ENCODE assay signal across 30 cellular contexts in the genomic region with DNA sequence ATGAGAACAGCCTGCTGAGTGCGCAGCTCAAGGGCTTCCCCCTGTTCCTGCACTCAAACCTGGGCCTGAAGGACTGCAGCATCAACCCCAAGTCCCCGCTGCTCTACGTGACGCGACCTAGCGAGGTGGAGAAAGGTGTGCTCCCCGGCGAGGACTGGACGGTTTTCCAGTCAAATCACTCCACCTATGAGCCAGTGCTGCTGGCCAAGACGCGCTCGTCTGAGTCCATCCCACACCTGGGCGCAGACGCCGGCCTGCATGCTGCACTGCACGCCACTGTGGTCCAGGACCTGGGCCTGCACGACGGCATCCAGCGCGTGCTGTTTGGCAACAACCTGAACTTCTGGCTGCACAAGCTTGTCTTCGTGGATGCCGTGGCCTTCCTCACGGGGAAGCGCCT.
"Had no signal": no experiment of that assay in that cellular context is flagged by ENCODE, and none has a peak within 500 bp of the region (broad histone marks: within the 10 kb centered on the region; RNA-seq: fewer than 3 reads in every experiment).

No MANE protein-coding gene starts in this region.

- H3K36me3 Mint-ChIP-seq: activated naive CD4-positive, alpha-beta T cell treated with anti-CD3 and anti-CD28 coated beads, Interleukin-2, amount 50 U/mL, for 24 hours; activated naive CD8-positive, alpha-beta T cell treated with anti-CD3 and anti-CD28 coated beads, Interleukin-2, amount 10 ng/mL, durations not matched to agents 7 days and 5 days had no signal

- H3K4me2 ChIP-seq: PC-9 had no signal

- H2AFZ ChIP-seq: PC-9 had no signal

- H3K27ac Mint-ChIP-seq: activated CD4-positive, alpha-beta T cell treated with anti-CD3 and anti-CD28 coated beads for 36 hours; activated CD4-positive, alpha-beta T cell treated with anti-CD3 and anti-CD28 coated beads, Interleukin-2, amount 10 ng/mL, durations not matched to agents 7 days and 5 days; activated CD8-positive, alpha-beta T cell treated with anti-CD3 and anti-CD28 coated beads, Interleukin-2, amount 10 ng/mL, durations not matched to agents 7 days and 5 days; activated naive CD4-positive, alpha-beta T cell treated with anti-CD3 and anti-CD28 coated beads, Interleukin-2, amount 50 U/mL, for 24 hours; activated naive CD8-positive, alpha-beta T cell treated with anti-CD3 and anti-CD28 coated beads, Interleukin-2, amount 10 ng/mL, durations not matched to agents 7 days and 5 days; activated T-cell treated with anti-CD3 and anti-CD28 coated beads, Interleukin-2, amount 50 U/mL, for 24 hours; activated T-helper 2 cell treated with anti-CD3 and anti-CD28 coated beads, Interferon-gamma antibody, Interleukin-2, Interleukin-4, amounts not matched to agents 10 μg/mL and 5 μg/mL and 100 μg/mL, durations not matched to agents 14 hours and 24 hours and 36 hours had no signal

- H3K27me3 Mint-ChIP-seq: activated CD4-positive, alpha-beta T cell treated with anti-CD3 and anti-CD28 coated beads for 36 hours; activated CD4-positive, alpha-beta T cell treated with anti-CD3 and anti-CD28 coated beads, Interleukin-2, amount 10 ng/mL, durations not matched to agents 7 days and 5 days; activated naive CD4-positive, alpha-beta T cell treated with anti-CD3 and anti-CD28 coated beads, Interleukin-2, amount 50 U/mL, for 24 hours; activated T-cell treated with anti-CD3 and anti-CD28 coated beads, Interleukin-2, amount 50 U/mL, for 24 hours had no signal

- H3K4me3 Mint-ChIP-seq: activated CD4-positive, alpha-beta T cell treated with anti-CD3 and anti-CD28 coated beads for 36 hours; activated CD4-positive, alpha-beta T cell treated with anti-CD3 and anti-CD28 coated beads, Interleukin-2, amount 10 ng/mL, durations not matched to agents 7 days and 5 days; activated CD8-positive, alpha-beta T cell treated with anti-CD3 and anti-CD28 coated beads, Interleukin-2, amount 10 ng/mL, durations not matched to agents 7 days and 5 days; activated naive CD4-positive, alpha-beta T cell treated with anti-CD3 and anti-CD28 coated beads, Interleukin-2, amount 50 U/mL, for 24 hours; activated naive CD8-positive, alpha-beta T cell treated with anti-CD3 and anti-CD28 coated beads, Interleukin-2, amount 10 ng/mL, durations not matched to agents 7 days and 5 days; activated T-cell treated with anti-CD3 and anti-CD28 coated beads, Interleukin-2, amount 50 U/mL, for 24 hours had no signal

- ATAC-seq: activated CD4-positive, alpha-beta T cell treated with anti-CD3 and anti-CD28 coated beads for 36 hours; activated CD4-positive, CD25-positive, alpha-beta regulatory T cell treated with anti-CD3 and anti-CD28 coated beads, Interleukin-2, amount 50 U/mL, for 24 hours; activated CD8-positive, alpha-beta T cell treated with anti-CD3 and anti-CD28 coated beads, Interleukin-2, amount 10 ng/mL, durations not matched to agents 7 days and 5 days; K562 had no signal

- H3K9me3 Mint-ChIP-seq: activated CD4-positive, alpha-beta T cell treated with anti-CD3 and anti-CD28 coated beads, Interleukin-2, amount 10 ng/mL, durations not matched to agents 7 days and 5 days; activated naive CD4-positive, alpha-beta T cell treated with anti-CD3 and anti-CD28 coated beads, Interleukin-2, amount 50 U/mL, for 24 hours; activated naive CD8-positive, alpha-beta T cell treated with anti-CD3 and anti-CD28 coated beads, Interleukin-2, amount 10 ng/mL, durations not matched to agents 7 days and 5 days; activated T-cell treated with anti-CD3 and anti-CD28 coated beads, Interleukin-2, amount 50 U/mL, for 24 hours; activated T-helper 2 cell treated with anti-CD3 and anti-CD28 coated beads, Interferon-gamma antibody, Interleukin-2, Interleukin-4, amounts not matched to agents 10 μg/mL and 5 μg/mL and 100 μg/mL, durations not matched to agents 14 hours and 24 hours and 36 hours had no signal

- H3K27me3 ChIP-seq: ascending aorta, SJCRH30 had no signal

- H3K4me3 ChIP-seq: ascending aorta, K562, PC-9, SJCRH30, SK-N-MC had no signal

- H3K4me1 ChIP-seq: SJCRH30 had no signal

- H3K27ac ChIP-seq: ascending aorta, PC-9, SJCRH30, SK-N-MC had no signal

- DNase-seq: activated CD4-positive, alpha-beta T cell treated with anti-CD3 and anti-CD28 coated beads for 36 hours; activated CD4-positive, alpha-beta T cell treated with anti-CD3 and anti-CD28 coated beads, Interleukin-2, amount 10 ng/mL, durations not matched to agents 7 days and 5 days; activated CD4-positive, alpha-beta T cell treated with anti-CD3 and anti-CD28 coated beads, Interleukin-2, amount 50 U/mL, for 48 hours; activated CD8-positive, alpha-beta T cell treated with anti-CD3 and anti-CD28 coated beads, Interleukin-2, amount 10 ng/mL, durations not matched to agents 7 days and 5 days; activated gamma-delta T cell; activated naive CD4-positive, alpha-beta T cell treated with Interleukin-2 at 50 U/mL for 16 hours; activated naive CD8-positive, alpha-beta T cell treated with anti-CD3 and anti-CD28 coated beads, Interleukin-2, amount 10 ng/mL, durations not matched to agents 7 days and 5 days; activated T-cell treated with anti-CD3 and anti-CD28 coated beads, Interleukin-2, amount 50 U/mL, for 24 hours; amygdala; caudate nucleus; NCI-H1092 treated with DMSO at 0.1 percent for 48 hours; NCI-H1417; NCI-H146; NCI-H187; NCI-H2029 treated with DMSO at 0.1 percent for 48 hours; NCI-H2107; NCI-H2171; NCI-H510A; NCI-H526; NCI-H748 treated with DMSO at 0.1 percent for 48 hours; PC-9; SHP77; SJCRH30; T1000 had no signal

- H3K4me1 Mint-ChIP-seq: activated CD4-positive, alpha-beta T cell treated with anti-CD3 and anti-CD28 coated beads for 36 hours; activated CD4-positive, alpha-beta T cell treated with anti-CD3 and anti-CD28 coated beads, Interleukin-2, amount 10 ng/mL, durations not matched to agents 7 days and 5 days; activated naive CD4-positive, alpha-beta T cell treated with anti-CD3 and anti-CD28 coated beads, Interleukin-2, amount 50 U/mL, for 24 hours had no signal

- H3K9me3 ChIP-seq: ascending aorta, SJCRH30 had no signal
